In genomic region chr10:102113261-102113955, GRCh38 we compare ENCODE assay signal across 8 cellular contexts. TPM values are rescaled to one million over a fixed set of nuclear protein-coding genes. Genes with fewer than 3 reads are reported as not detected.
DNase-seq lines count a peak whose midpoint lies in the region; ATAC-seq and TF ChIP-seq lines count a peak whose summit lies in the region.

No MANE protein-coding gene starts in this region.

- no peak for DNase-seq in GM23248
- DNase-seq in fibroblast of pulmonary artery (ENCODE audit: low read depth): no peak
- no peak for DNase-seq in skeletal muscle cell (ENCODE audit: low read depth)
- DNase-seq in MV-4-11 (lab: John Stamatoyannopoulos, UW): no peak
- DNase-seq in NCI-H82 (lab: John Stamatoyannopoulos, UW): no peak
- DNase-seq in glomerular visceral epithelial cell (ENCODE audit: extremely low spot score): no peak

- peaks cover 35% of the 10 kb centered on the region for H3K36me3 Mint-ChIP-seq in T-helper 1 cell treated with Interleukin-12 subunit alpha and Interleukin-12 subunit beta and Interleukin-4 antibody, amounts not matched to agents 30 μg/mL and 1 μg/mL, for 36 hours (ENCODE audit: low read depth)

- no peaks in the 10 kb centered on the region for H3K9me3 Mint-ChIP-seq in T-helper 1 cell treated with Interleukin-12 subunit alpha and Interleukin-12 subunit beta and Interleukin-4 antibody, amounts not matched to agents 30 μg/mL and 1 μg/mL, for 36 hours

- H3K4me3 ChIP-seq in GM23248: peak overlapping the region; percentile 83
- peak overlapping the region; percentile 79 for H3K4me3 ChIP-seq in fibroblast of pulmonary artery (replicated peaks; ENCODE audit: low read depth, low read length)
- peak overlapping the region; percentile 90 for H3K4me3 ChIP-seq in skeletal muscle cell (ENCODE audit: low read depth, low read length)

- TF ChIP-seq CTCF in fibroblast of pulmonary artery (IDR thresholded peaks at IDR 0.05; ENCODE audit: low read length, missing control alignments): no peak

- no peak overlapping the region for H2AFZ ChIP-seq in GM23248

- no peaks in the 10 kb centered on the region for H3K9me2 ChIP-seq in GM23248 (ENCODE audit: insufficient read depth)

- peak overlapping the region; percentile 87 for H3K4me3 Mint-ChIP-seq in T-helper 1 cell treated with Interleukin-12 subunit alpha and Interleukin-12 subunit beta and Interleukin-4 antibody, amounts not matched to agents 30 μg/mL and 1 μg/mL, for 36 hours

- peaks cover 13% of the 10 kb centered on the region for H3F3A ChIP-seq in GM23248 (ENCODE audit: insufficient read depth)

- no peaks in the 10 kb centered on the region for H3K27me3 Mint-ChIP-seq in T-helper 1 cell treated with Interleukin-12 subunit alpha and Interleukin-12 subunit beta and Interleukin-4 antibody, amounts not matched to agents 30 μg/mL and 1 μg/mL, for 36 hours (ENCODE audit: low read depth)

- H3K4me2 ChIP-seq in GM23248 (ENCODE audit: unreplicated experiment): peak overlapping the region; percentile 66

- no peak for ATAC-seq in GM19324 (IDR thresholded peaks at IDR 0.05; ENCODE audit: low FRiP score, unreplicated experiment)

- in situ Hi-C loops in GM23248 (cut with MboI): no loop called here

- peak overlapping the region; percentile 65; the same call in 1 of the 2 replicates for H3K27ac ChIP-seq in GM23248

- peaks cover 28% of the 10 kb centered on the region; the same call in 1 of the 2 replicates for H3K36me3 ChIP-seq in GM23248 (ENCODE audit: low read depth)

- H4K20me1 ChIP-seq in GM23248 (ENCODE audit: insufficient read depth): no peaks in the 10 kb centered on the region; the same call in 1 of the 2 replicates

- H3K4me1 Mint-ChIP-seq in T-helper 1 cell treated with Interleukin-12 subunit alpha and Interleukin-12 subunit beta and Interleukin-4 antibody, amounts not matched to agents 30 μg/mL and 1 μg/mL, for 36 hours (ENCODE audit: low read depth): peaks cover 53% of the 10 kb centered on the region

- peak overlapping the region; percentile 85 for H3K9ac ChIP-seq in GM23248

- H3K4me1 ChIP-seq in GM23248 (ENCODE audit: insufficient read depth): peaks cover 43% of the 10 kb centered on the region

- 56 to 60% methylated on average over 7 of the region's 7 CpGs for WGBS in GM23248 (ENCODE audit: low coverage in 1 of 2, low lambda C conversion rate in 2 of 2, missing lambda C conversion rate in 2 of 2), 2 experiments

- H3K27ac Mint-ChIP-seq in T-helper 1 cell treated with Interleukin-12 subunit alpha and Interleukin-12 subunit beta and Interleukin-4 antibody, amounts not matched to agents 30 μg/mL and 1 μg/mL, for 36 hours: peak overlapping the region; percentile 84

- no peaks in the 10 kb centered on the region for H3K9me3 ChIP-seq in GM23248 (ENCODE audit: low read depth)

- peaks cover 82% of the 10 kb centered on the region for H3K79me2 ChIP-seq in GM23248 (ENCODE audit: insufficient read depth)

- no peaks in the 10 kb centered on the region for H3K27me3 ChIP-seq in GM23248 (replicated peaks; ENCODE audit: insufficient read depth)

RNA-seq across cellular contexts. Expression of gene LDB1, which starts 6.8 kb away (rescaled TPM):
- 28.1 and 30.5 TPM in 2 replicates for total RNA-seq in GM23248 (2014; rRNA removed; shearing (Covaris generic))
- 4.8 and 5.0 TPM in 2 replicates for polyA plus RNA-seq in GM23248 (2016; fragmentation: Nextera tagmentation; extraction: Ambion mirVana)

RNA-seq across cellular contexts. Expression of gene PPRC1, which starts 19.4 kb away (rescaled TPM):
- 16.4 and 25.3 TPM in 2 replicates for total RNA-seq in GM23248 (2014; rRNA removed; shearing (Covaris generic))
- polyA plus RNA-seq in GM23248 (2016; fragmentation: Nextera tagmentation; extraction: Ambion mirVana): 19.5 and 22.6 TPM in 2 replicates

RNA-seq across cellular contexts. Expression of gene NOLC1, which starts 38.8 kb away (rescaled TPM):
- total RNA-seq in GM23248 (2014; rRNA removed; shearing (Covaris generic)): 30.7 and 31.9 TPM in 2 replicates
- 42.5 and 43.4 TPM in 2 replicates for polyA plus RNA-seq in GM23248 (2016; fragmentation: Nextera tagmentation; extraction: Ambion mirVana)

RNA-seq across cellular contexts. Expression of gene HPS6, which starts 48.3 kb away (rescaled TPM):
- total RNA-seq in GM23248 (2014; rRNA removed; shearing (Covaris generic)): 45.1 and 46.9 TPM in 2 replicates
- polyA plus RNA-seq in GM23248 (2016; fragmentation: Nextera tagmentation; extraction: Ambion mirVana): 10.9 and 12.2 TPM in 2 replicates

RNA-seq across cellular contexts. Expression of gene ARMH3, which starts 57.4 kb away (rescaled TPM):
- 5.6 and 9.0 TPM in 2 replicates for total RNA-seq in GM23248 (2014; rRNA removed; shearing (Covaris generic))
- polyA plus RNA-seq in GM23248 (2016; fragmentation: Nextera tagmentation; extraction: Ambion mirVana): 9.5 and 11.1 TPM in 2 replicates
